In the genomic region with DNA sequence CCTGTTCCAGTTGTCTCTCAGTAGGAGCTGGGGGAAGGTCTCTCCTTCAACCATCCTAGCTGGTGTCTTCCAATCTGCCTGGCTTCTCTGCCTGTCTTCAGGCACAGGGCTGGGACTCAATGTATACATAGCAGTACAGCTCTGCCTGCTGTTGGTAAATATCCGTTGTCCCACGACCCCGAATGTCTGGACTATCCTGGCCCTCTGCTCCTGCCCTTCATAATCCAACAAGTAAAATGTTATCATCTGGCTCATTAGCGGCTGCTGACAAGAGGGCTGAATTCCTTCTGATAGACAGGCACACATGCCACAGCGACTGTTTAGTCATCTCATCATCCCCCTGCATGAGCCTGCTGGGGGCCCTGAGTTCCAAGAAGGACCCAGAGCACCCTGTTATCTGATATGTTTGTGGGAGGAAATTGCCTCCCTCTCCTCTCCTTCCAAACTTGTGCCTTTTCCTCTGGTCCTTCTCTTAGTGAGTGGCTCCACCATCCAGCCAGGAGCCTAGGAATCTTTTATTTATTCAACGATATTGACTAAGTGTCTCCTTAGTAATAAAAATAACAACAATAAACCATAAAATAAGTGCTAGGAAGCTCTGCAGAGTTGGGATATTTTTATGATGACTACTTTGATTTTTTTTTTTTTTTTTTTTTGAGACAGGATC, we compare ENCODE assay signal across 12 cellular contexts. TPM values are rescaled to one million over a fixed set of nuclear protein-coding genes. Genes with fewer than 3 reads are reported as not detected.
DNase-seq lines count a peak whose midpoint lies in the region; ATAC-seq and TF ChIP-seq lines count a peak whose summit lies in the region.
"Had no signal": no experiment of that assay in that cellular context is flagged by ENCODE, and none has a peak within 500 bp of the region (broad histone marks: within the 10 kb centered on the region; RNA-seq: fewer than 3 reads in every experiment).

No MANE protein-coding gene starts in this region.

- H3K9me3 ChIP-seq in right cardiac atrium (ENCODE audit: control insufficient read depth, low read length) (no peaks in the 10 kb centered on the region), T-helper 17 cell (ENCODE audit: control insufficient read depth, low read length, poor library complexity, severe bottlenecking) (no peaks in the 10 kb centered on the region), tibial nerve (no peaks in the 10 kb centered on the region)
- H3K9me3 ChIP-seq: ascending aorta had no signal

- TF ChIP-seq EP300 in tibial nerve (IDR thresholded peaks at IDR 0.05), result no peak

- H3K36me3 Mint-ChIP-seq in T-helper 17 cell (ENCODE audit: low read depth), result no peaks in the 10 kb centered on the region
- no peaks in the 10 kb centered on the region for H3K36me3 Mint-ChIP-seq in activated T-cell treated with anti-CD3 and anti-CD28 coated beads, Interleukin-2, amount 50 U/mL, for 4 hours (ENCODE audit: insufficient read depth)
- H3K36me3 Mint-ChIP-seq: type B pancreatic cell had no signal

- H3K27me3 ChIP-seq in right cardiac atrium (ENCODE audit: control insufficient read depth, insufficient read depth), result no peaks in the 10 kb centered on the region
- no peaks in the 10 kb centered on the region for H3K27me3 ChIP-seq in tibial nerve
- H3K27me3 ChIP-seq: ascending aorta had no signal

- H3K9me3 Mint-ChIP-seq in activated T-cell treated with anti-CD3 and anti-CD28 coated beads, Interleukin-2, amount 50 U/mL, for 4 hours, result no peaks in the 10 kb centered on the region
- H3K9me3 Mint-ChIP-seq: type B pancreatic cell had no signal

- no peaks in the 10 kb centered on the region for H3K36me3 ChIP-seq in tibial nerve
- H3K36me3 ChIP-seq: ascending aorta had no signal

- H3K4me3 ChIP-seq in right cardiac atrium (ENCODE audit: low read length) (no peak overlapping the region), fibroblast of pulmonary artery (replicated peaks; ENCODE audit: low read depth, low read length) (no peak overlapping the region), tibial nerve (no peak overlapping the region)
- H3K4me3 ChIP-seq: ascending aorta, PC-9 had no signal

- no peaks in the 10 kb centered on the region for H3K27me3 Mint-ChIP-seq in T-helper 17 cell
- no peaks in the 10 kb centered on the region for H3K27me3 Mint-ChIP-seq in activated T-cell treated with anti-CD3 and anti-CD28 coated beads, Interleukin-2, amount 50 U/mL, for 4 hours (ENCODE audit: low read depth)

- H3K4me1 ChIP-seq in right cardiac atrium (ENCODE audit: control insufficient read depth, insufficient read depth, low read length) (peaks cover 9% of the 10 kb centered on the region), tibial nerve (peaks cover 0 to 17% (median 3%) of the 10 kb centered on the region in 4 donors)

- H3K27ac ChIP-seq in right cardiac atrium (ENCODE audit: low read length) (no peak overlapping the region), tibial nerve (no peak overlapping the region)
- H3K27ac ChIP-seq: PC-9 had no signal

- 23% methylated on average over 6 of the region's 6 CpGs for WGBS in right cardiac atrium
- 68 to 71% methylated on average over 6 of the region's 6 CpGs for WGBS in tibial nerve, 2 donors

- ATAC-seq in right cardiac atrium, result peak; percentile 19 to 27
- ATAC-seq in left ventricle myocardium superior, result no peak
- ATAC-seq in T-helper 17 cell, result no peak
- ATAC-seq in activated T-cell treated with anti-CD3 and anti-CD28 coated beads, Interleukin-2, amount 50 U/mL, for 4 hours, result no peak

- peaks cover 44% of the 10 kb centered on the region for H3K4me1 Mint-ChIP-seq in T-helper 17 cell
- peaks cover 58% of the 10 kb centered on the region for H3K4me1 Mint-ChIP-seq in activated T-cell treated with anti-CD3 and anti-CD28 coated beads, Interleukin-2, amount 50 U/mL, for 4 hours (ENCODE audit: low read depth)

- no peak for TF ChIP-seq POLR2A in tibial nerve (IDR thresholded peaks at IDR 0.05)

- TF ChIP-seq CTCF in fibroblast of pulmonary artery (IDR thresholded peaks at IDR 0.05; ENCODE audit: low read length, missing control alignments) (no peak), tibial nerve (IDR thresholded peaks at IDR 0.05) (no peak), GM13976 (IDR thresholded peaks at IDR 0.05; ENCODE audit: borderline replicate concordance, control extremely low read depth, extremely low read depth, insufficient read depth, missing control alignments) (no peak)

- peak overlapping the region; percentile 92 for H3K27ac Mint-ChIP-seq in T-helper 17 cell
- H3K27ac Mint-ChIP-seq: type B pancreatic cell had no signal

- H3K4me3 Mint-ChIP-seq in T-helper 17 cell, result no peak overlapping the region
- no peak overlapping the region for H3K4me3 Mint-ChIP-seq in activated T-cell treated with anti-CD3 and anti-CD28 coated beads, Interleukin-2, amount 50 U/mL, for 4 hours
- H3K4me3 Mint-ChIP-seq: type B pancreatic cell had no signal

- in situ Hi-C loops in GM13976 (cut with MboI; ENCODE audit: low sequenced_read_pairs, unreplicated experiment), result no loop called here

- DNase-seq in right cardiac atrium (no peak), left ventricle myocardium superior (no peak), T-helper 17 cell (no peak), fibroblast of pulmonary artery (ENCODE audit: low read depth) (peak; percentile 29), CD1c-positive myeloid dendritic cell (ENCODE audit: extremely low spot score) (no peak), tibial nerve (ENCODE audit: low spot score in 2 of 2) (no peak), GM13976 (ENCODE audit: low spot score) (no peak)
- no peak for DNase-seq in activated T-cell treated with anti-CD3 and anti-CD28 coated beads, Interleukin-2, amount 50 U/mL, for 4 hours
- DNase-seq: T-helper 9 cell had no signal

- intact Hi-C loops in right cardiac atrium (cut with DNase I) (no loop called here), left ventricle myocardium superior (cut with micrococcal nuclease) (no loop called here)

RNA-seq across cellular contexts. Expression of gene TGFBR1, which starts 29.5 kb away (rescaled TPM):
- total RNA-seq in right cardiac atrium, result 10 to 100 TPM; 13.3 to 25.8 (median 15.0) TPM
- polyA plus RNA-seq in right cardiac atrium, result 4.3 TPM
- 12.3 TPM for total RNA-seq in left ventricle myocardium superior
- total RNA-seq in T-helper 17 cell, result 10 to 100 TPM; 23.5 to 29.1 TPM
- total RNA-seq in tibial nerve, result 10 to 100 TPM; 24.0 to 37.4 (median 31.8) TPM
- 10 to 100 TPM; 14.6 to 19.6 (median 17.0) TPM for total RNA-seq in activated T-cell treated with anti-CD3 and anti-CD28 coated beads, Interleukin-2, amount 50 U/mL, for 4 hours

Comparison
In these comparisons a context has a peak if more than half of its experiments do, and no peak if none do; other contexts are left out.
1. ATAC-seq: peak in right cardiac atrium (2 of 2); none in left ventricle myocardium superior (single experiment), T-helper 17 cell (single experiment) and activated T-cell treated with anti-CD3 and anti-CD28 coated beads, Interleukin-2, amount 50 U/mL, for 4 hours (0 of 2).